1 cellular context compared by ENCODE assay signal in the genomic region with DNA sequence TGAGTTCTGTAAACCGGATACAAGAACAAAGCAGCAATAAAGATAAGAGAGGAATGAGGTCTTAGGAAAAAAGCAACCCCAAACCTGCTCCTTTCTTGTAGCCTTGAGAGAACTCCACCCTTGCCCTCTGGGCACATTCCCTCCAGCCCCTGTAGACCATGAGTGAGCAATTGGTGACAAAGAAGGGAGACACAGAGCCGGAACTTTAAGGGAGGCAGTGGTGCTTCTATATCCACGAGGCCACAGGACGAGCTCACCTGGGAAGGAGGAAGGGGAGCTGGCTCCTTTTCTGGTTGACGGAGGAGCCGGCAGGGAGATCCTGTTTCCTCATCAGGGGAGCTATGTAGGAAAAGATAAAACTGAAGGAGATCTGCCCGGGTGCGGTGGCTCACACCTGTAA.
TF ChIP-seq lines count a peak whose summit lies in the region.

No MANE protein-coding gene starts in this region.

TF ChIP-seq in endothelial cell of umbilical vein, 7 proteins besides CTCF, POLR2A, EP300 and RAD21 (continued from another document):
- no peak for TF ChIP-seq POLR2AphosphoS5 (IDR thresholded peaks at IDR 0.05; ENCODE audit: insufficient read depth, low read depth, low read length)
- no peak for TF ChIP-seq JUN (IDR thresholded peaks at IDR 0.05; ENCODE audit: borderline replicate concordance, insufficient read depth, insufficient read length, low read depth)
- TF ChIP-seq, protein P1, sequence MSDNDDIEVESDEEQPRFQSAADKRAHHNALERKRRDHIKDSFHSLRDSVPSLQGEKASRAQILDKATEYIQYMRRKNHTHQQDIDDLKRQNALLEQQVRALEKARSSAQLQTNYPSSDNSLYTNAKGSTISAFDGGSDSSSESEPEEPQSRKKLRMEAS (IDR thresholded peaks at IDR 0.05; ENCODE audit: insufficient read depth, insufficient read length), result no peak
- no peak for TF ChIP-seq EZH2 (IDR thresholded peaks at IDR 0.05; ENCODE audit: borderline replicate concordance, low read depth, low read length, severe bottlenecking)
